ENCODE assay signal across 11 cellular contexts in genomic region chr2:215084080-215084479, GRCh38. TPM values are rescaled to one million over a fixed set of nuclear protein-coding genes. Genes with fewer than 3 reads are reported as not detected.
"Had no signal": no experiment of that assay in that cellular context is flagged by ENCODE, and none has a peak within 500 bp of the region (broad histone marks: within the 10 kb centered on the region; RNA-seq: fewer than 3 reads in every experiment).

No MANE protein-coding gene starts in this region.

- ATAC-seq: GM23338, HCT116 had no signal

- H3K36me3 ChIP-seq: HAP-1 had no signal

- FAIRE-seq: H1, H54 had no signal

- H3K4me1 ChIP-seq: HAP-1 had no signal

- H3K27ac ChIP-seq: GM23248 had no signal

- H3K4me2 ChIP-seq: GM23338 had no signal

- DNase-seq: GM23248, GOT3, H7, H9, HCEC 1CT, HFFc6 had no signal

- H2AFZ ChIP-seq: GM23248, GM23338 had no signal

- H3K9me3 ChIP-seq: HAP-1 had no signal

- H3K9ac ChIP-seq: GM23248 had no signal

- H3K4me3 ChIP-seq: GM23248, GM23338, HAP-1 had no signal

RNA-seq across cellular contexts. Expression of gene ABCA12, which starts 54.3 kb away (rescaled TPM):
- total RNA-seq: GM23248, H1, H7, H9 had no signal
- polyA plus RNA-seq: GM23248, H1 had no signal
